In the genomic region with DNA sequence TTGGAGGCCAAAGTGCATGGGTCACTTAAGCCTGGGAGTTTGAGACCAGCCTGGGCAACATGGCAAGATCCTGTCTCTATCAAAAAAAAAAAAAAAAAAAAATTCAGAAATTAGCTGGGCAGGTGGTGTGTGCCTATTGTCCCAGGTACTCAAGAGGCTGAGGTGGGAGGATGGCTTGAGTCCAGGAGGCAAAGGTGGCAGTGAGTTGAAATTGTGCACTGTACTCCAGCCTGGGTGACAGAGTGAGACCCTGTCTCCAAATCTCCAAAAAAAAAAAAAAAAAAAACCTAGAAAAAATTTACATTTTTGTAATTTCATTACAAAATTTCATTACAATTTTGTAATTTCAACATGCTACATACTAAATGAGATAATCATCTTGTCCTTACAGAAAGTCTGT, we compare ENCODE assay signal across 19 cellular contexts. TPM values are rescaled to one million over a fixed set of nuclear protein-coding genes. Genes with fewer than 3 reads are reported as not detected.
DNase-seq lines count a peak whose midpoint lies in the region; ATAC-seq and TF ChIP-seq lines count a peak whose summit lies in the region.
"Had no signal": no experiment of that assay in that cellular context is flagged by ENCODE, and none has a peak within 500 bp of the region (broad histone marks: within the 10 kb centered on the region; RNA-seq: fewer than 3 reads in every experiment).

No MANE protein-coding gene starts in this region.

- no peaks in the 10 kb centered on the region for H3K36me3 ChIP-seq in HCT116 (ENCODE audit: control insufficient read depth in 1 of 2, insufficient read depth in 2 of 2, low read length in 2 of 2)
- H3K36me3 ChIP-seq in naive thymus-derived CD4-positive, alpha-beta T cell (ENCODE audit: control insufficient read depth in 2 of 3, insufficient read depth in 3 of 3, low read length in 3 of 3): no peaks in the 10 kb centered on the region
- H3K36me3 ChIP-seq: cardiac muscle cell, HAP-1 had no signal

- POLR2A ChIA-PET in HCT116 (lab: Charles Lee) (no interaction called here), WTC11 (lab: Charles Lee) (no interaction called here)
- POLR2A ChIA-PET in naive thymus-derived CD4-positive, alpha-beta T cell (lab: Charles Lee): interaction anchor here (0.7 kb wide), 1 partner anchor 14 kb away, joined by 3 read pairs; no protein-coding TSS in a partner anchor

- intact Hi-C loops in HCT116 (cut with micrococcal nuclease): no loop called here
- intact Hi-C loops in naive thymus-derived CD4-positive, alpha-beta T cell (cut with micrococcal nuclease): no loop called here

- no peaks in the 10 kb centered on the region for H3K27me3 ChIP-seq in HCT116 (ENCODE audit: insufficient read depth, low read length)
- no peaks in the 10 kb centered on the region for H3K27me3 ChIP-seq in naive thymus-derived CD4-positive, alpha-beta T cell (ENCODE audit: control insufficient read depth in 2 of 2, insufficient read depth in 2 of 2, low read length in 2 of 2)
- H3K27me3 ChIP-seq: cardiac muscle cell had no signal

- H4K20me1 ChIP-seq in HCT116 (ENCODE audit: insufficient read depth): no peaks in the 10 kb centered on the region

- no peak for TF ChIP-seq RAD21 in HCT116 (IDR thresholded peaks at IDR 0.05; ENCODE audit: low read depth)

- no TSS peak for BruUV-seq in HCT116 (replicated peaks; lab: Mats Ljungman, UMichigan)

- H3K9me3 ChIP-seq in HCT116 (ENCODE audit: control insufficient read depth in 1 of 2, insufficient read depth in 1 of 2, low read depth in 1 of 2, low read length in 2 of 2): no peaks in the 10 kb centered on the region
- no peaks in the 10 kb centered on the region for H3K9me3 ChIP-seq in naive thymus-derived CD4-positive, alpha-beta T cell (ENCODE audit: control insufficient read depth in 2 of 3, low read length in 3 of 3)
- H3K9me3 ChIP-seq: HAP-1 had no signal

- no peaks in the 10 kb centered on the region for H3K79me2 ChIP-seq in HCT116 (ENCODE audit: insufficient read depth, low read length)

- H3K9me2 ChIP-seq in HCT116 (ENCODE audit: insufficient read depth): no peaks in the 10 kb centered on the region

- CTCF ChIA-PET in HCT116 (lab: Charles Lee): no interaction called here
- CTCF ChIA-PET in WTC11 (lab: Charles Lee): no interaction called here
- CTCF ChIA-PET in naive thymus-derived CD4-positive, alpha-beta T cell (lab: Charles Lee): no interaction called here

- no peak overlapping the region for H2AFZ ChIP-seq in HCT116 (ENCODE audit: low read depth, low read length, poor library complexity, severe bottlenecking)

- H3K27me3 Mint-ChIP-seq in WTC11 (ENCODE audit: low read depth): no peaks in the 10 kb centered on the region
- no peaks in the 10 kb centered on the region for H3K27me3 Mint-ChIP-seq in osteocyte (ENCODE audit: unreplicated experiment)
- peaks cover 0 to 3% (median 0%) of the 10 kb centered on the region in 5 donors for H3K27me3 Mint-ChIP-seq in naive thymus-derived CD4-positive, alpha-beta T cell
- H3K27me3 Mint-ChIP-seq: activated CD4-positive, alpha-beta T cell treated with anti-CD3 and anti-CD28 coated beads for 36 hours; activated naive CD4-positive, alpha-beta T cell treated with anti-CD3 and anti-CD28 coated beads, Interleukin-2, amount 50 U/mL, for 24 hours had no signal

- no peak overlapping the region; the same call in 1 of the 2 replicates for H3K27ac ChIP-seq in HCT116 (ENCODE audit: low read depth, low read length)
- H3K27ac ChIP-seq in naive thymus-derived CD4-positive, alpha-beta T cell (ENCODE audit: low read depth, low read length): no peak overlapping the region
- H3K27ac ChIP-seq: cardiac muscle cell had no signal

- no peak overlapping the region for H3K4me3 ChIP-seq in HCT116 (replicated peaks in 1 of 2; ENCODE audit: low read depth in 1 of 2, low read length in 2 of 2)
- H3K4me3 ChIP-seq in naive thymus-derived CD4-positive, alpha-beta T cell (ENCODE audit: low read length): no peak overlapping the region
- H3K4me3 ChIP-seq: cardiac muscle cell, HAP-1, K562 had no signal

- TF ChIP-seq CTCF in HCT116 (IDR thresholded peaks at IDR 0.05 in 2 of 3, conservative IDR thresholded peaks at IDR 0.05 in 1 of 3; ENCODE audit: borderline replicate concordance in 1 of 3, insufficient read depth in 1 of 3, low read depth in 2 of 3, low read length in 2 of 3): no peak
- no peak for TF ChIP-seq CTCF in WTC11 (IDR thresholded peaks at IDR 0.05)
- TF ChIP-seq CTCF in osteocyte (IDR thresholded peaks at IDR 0.05): no peak

- ATAC-seq in HCT116: no peak
- ATAC-seq in WTC11: no peak
- no peak for ATAC-seq in naive thymus-derived CD4-positive, alpha-beta T cell
- ATAC-seq: activated CD4-positive, alpha-beta T cell treated with anti-CD3 and anti-CD28 coated beads for 36 hours; K562 had no signal

- H3K9ac ChIP-seq in HCT116 (ENCODE audit: low read length): no peak overlapping the region

- peaks cover 14 to 39% of the 10 kb centered on the region in 2 experiments for H3K4me1 ChIP-seq in HCT116 (ENCODE audit: control insufficient read depth in 1 of 2, insufficient read depth in 2 of 2, low read length in 2 of 2)
- H3K4me1 ChIP-seq in naive thymus-derived CD4-positive, alpha-beta T cell (ENCODE audit: control insufficient read depth in 2 of 2, insufficient read depth in 2 of 2, low read length in 2 of 2): peaks cover 7% of the 10 kb centered on the region in 2 donors

- H3K27ac Mint-ChIP-seq in WTC11: peak overlapping the region; percentile 77; the same call in 1 of the 2 replicates
- peak overlapping the region; percentile 93 for H3K27ac Mint-ChIP-seq in osteocyte (ENCODE audit: unreplicated experiment)
- H3K27ac Mint-ChIP-seq in naive thymus-derived CD4-positive, alpha-beta T cell: no peak overlapping the region
- H3K27ac Mint-ChIP-seq: activated CD4-positive, alpha-beta T cell treated with anti-CD3 and anti-CD28 coated beads for 36 hours; T-helper 2 cell treated with Interferon-gamma antibody and Interleukin-4, amounts not matched to agents 5 μg/mL and 100 μg/mL, for 36 hours had no signal

- peaks cover 6% of the 10 kb centered on the region for H3K9me3 Mint-ChIP-seq in WTC11
- H3K9me3 Mint-ChIP-seq in osteocyte (ENCODE audit: unreplicated experiment): no peaks in the 10 kb centered on the region
- peaks cover 0 to 3% (median 0%) of the 10 kb centered on the region in 11 donors for H3K9me3 Mint-ChIP-seq in naive thymus-derived CD4-positive, alpha-beta T cell
- H3K9me3 Mint-ChIP-seq: activated naive CD4-positive, alpha-beta T cell treated with anti-CD3 and anti-CD28 coated beads, Interleukin-2, amount 50 U/mL, for 24 hours had no signal

- H3K4me1 Mint-ChIP-seq in WTC11 (peaks cover 48% of the 10 kb centered on the region), osteocyte (ENCODE audit: unreplicated experiment) (peaks cover 76% of the 10 kb centered on the region)
- H3K4me1 Mint-ChIP-seq in naive thymus-derived CD4-positive, alpha-beta T cell: peaks cover 17 to 33% (median 21%) of the 10 kb centered on the region in 7 donors

- peak; percentile 42 for DNase-seq in COLO668 (lab: John Stamatoyannopoulos, UW; ENCODE audit: unreplicated experiment)
- DNase-seq in HCT116 (ENCODE audit: low read depth, low spot score): no peak
- DNase-seq in WTC11 (ENCODE audit: low spot score): no peak
- DNase-seq in osteocyte (ENCODE audit: extremely low spot score, unreplicated experiment): no peak
- no peak for DNase-seq in DMS153 (lab: John Stamatoyannopoulos, UW)
- no peak for DNase-seq in stimulated activated CD4-positive, alpha-beta T cell treated with anti-CD3 and anti-CD28 coated beads, Interleukin-2, amount 100 ng/mL, for 24 hours
- DNase-seq in cortex of kidney (lab: John Stamatoyannopoulos, UW): no peak
- DNase-seq in naive thymus-derived CD4-positive, alpha-beta T cell: no peak
- DNase-seq: activated CD4-positive, alpha-beta T cell treated with anti-CD3 and anti-CD28 coated beads for 36 hours; effector CD8-positive, alpha-beta T cell; mesendoderm; NCI-H82; occipital lobe; stimulated activated naive CD4-positive, alpha-beta T cell treated with Interleukin-2 at 50 U/mL for 16 hours had no signal

- H3K4me3 Mint-ChIP-seq in WTC11: no peak overlapping the region
- no peak overlapping the region for H3K4me3 Mint-ChIP-seq in osteocyte (ENCODE audit: unreplicated experiment)
- no peak overlapping the region for H3K4me3 Mint-ChIP-seq in naive thymus-derived CD4-positive, alpha-beta T cell
- H3K4me3 Mint-ChIP-seq: activated CD4-positive, alpha-beta T cell treated with anti-CD3 and anti-CD28 coated beads for 36 hours; activated naive CD4-positive, alpha-beta T cell treated with anti-CD3 and anti-CD28 coated beads, Interleukin-2, amount 50 U/mL, for 24 hours; T-helper 2 cell treated with Interferon-gamma antibody and Interleukin-4, amounts not matched to agents 5 μg/mL and 100 μg/mL, for 36 hours had no signal

- no peak for TF ChIP-seq POLR2A in HCT116 (IDR thresholded peaks at IDR 0.05; ENCODE audit: borderline replicate concordance, extremely low read depth, insufficient read depth, insufficient read length)

- RAD21 ChIA-PET in HCT116 (lab: Charles Lee; ENCODE audit: low non-redundant PET in 1 of 2, low total read pairs in 2 of 2, uncharacterized antibody in 2 of 2, unreplicated experiment in 2 of 2): no interaction called here

- peak overlapping the region; percentile 31 for H3K4me2 ChIP-seq in HCT116 (ENCODE audit: low read length)

- H3K36me3 Mint-ChIP-seq in WTC11 (peaks cover 5% of the 10 kb centered on the region), osteocyte (ENCODE audit: unreplicated experiment) (peaks cover 3% of the 10 kb centered on the region)
- H3K36me3 Mint-ChIP-seq in naive thymus-derived CD4-positive, alpha-beta T cell: peaks cover 0 to 19% (median 7%) of the 10 kb centered on the region in 5 donors

TF ChIP-seq in HCT116, 20 proteins besides CTCF, POLR2A, EP300 and RAD21:
- no peak for TF ChIP-seq POLR2AphosphoS5 (IDR thresholded peaks at IDR 0.05; ENCODE audit: low read depth, low read length)
- TF ChIP-seq FOSL1 (IDR thresholded peaks at IDR 0.05; ENCODE audit: low read depth): no peak
- TF ChIP-seq EGR1 (IDR thresholded peaks at IDR 0.05; ENCODE audit: low read depth): no peak
- TF ChIP-seq CBX3 (IDR thresholded peaks at IDR 0.05; ENCODE audit: low read depth): no peak

TF ChIP-seq in WTC11, 78 proteins besides CTCF, POLR2A, EP300 and RAD21:
- TF ChIP-seq TEAD4 (CRISPR knock-in tag; IDR thresholded peaks at IDR 0.05): no peak
- 0 out of 2 replicates have a peak, but pooled peaks have one; percentile 59 for TF ChIP-seq ZNF121 (CRISPR knock-in tag; IDR thresholded peaks at IDR 0.05)

RNA-seq across cellular contexts. Expression of gene SYNE2, which starts 42.7 kb away (rescaled TPM):
- total RNA-seq in HCT116 (2021; ENCODE audit: unreplicated experiment): 28.8 TPM
- polyA plus RNA-seq in HCT116 (2012): 21.4 and 23.6 TPM in 2 replicates
- total RNA-seq in WTC11 (2021): 69.8 to 71.1 TPM (median 70.5 TPM) in 3 replicates
- 28.4 and 31.9 TPM in 2 replicates for total RNA-seq in osteocyte
- 100 to 1,000 TPM in 4 of 5 experiments, 10 to 100 TPM in 1; 77.7 to 170 (median 149) TPM for total RNA-seq in naive thymus-derived CD4-positive, alpha-beta T cell
- 10 to 100 TPM; 22.4 to 29.2 TPM for polyA plus RNA-seq in naive thymus-derived CD4-positive, alpha-beta T cell

Comparison
In these comparisons a context has a peak if more than half of its experiments do, and no peak if none do; other contexts are left out.
1. H3K27ac Mint-ChIP-seq: peak in WTC11 (single experiment) and osteocyte (single experiment); none in naive thymus-derived CD4-positive, alpha-beta T cell (0 of 9).